1 cellular context compared by ENCODE assay signal in the genomic region with DNA sequence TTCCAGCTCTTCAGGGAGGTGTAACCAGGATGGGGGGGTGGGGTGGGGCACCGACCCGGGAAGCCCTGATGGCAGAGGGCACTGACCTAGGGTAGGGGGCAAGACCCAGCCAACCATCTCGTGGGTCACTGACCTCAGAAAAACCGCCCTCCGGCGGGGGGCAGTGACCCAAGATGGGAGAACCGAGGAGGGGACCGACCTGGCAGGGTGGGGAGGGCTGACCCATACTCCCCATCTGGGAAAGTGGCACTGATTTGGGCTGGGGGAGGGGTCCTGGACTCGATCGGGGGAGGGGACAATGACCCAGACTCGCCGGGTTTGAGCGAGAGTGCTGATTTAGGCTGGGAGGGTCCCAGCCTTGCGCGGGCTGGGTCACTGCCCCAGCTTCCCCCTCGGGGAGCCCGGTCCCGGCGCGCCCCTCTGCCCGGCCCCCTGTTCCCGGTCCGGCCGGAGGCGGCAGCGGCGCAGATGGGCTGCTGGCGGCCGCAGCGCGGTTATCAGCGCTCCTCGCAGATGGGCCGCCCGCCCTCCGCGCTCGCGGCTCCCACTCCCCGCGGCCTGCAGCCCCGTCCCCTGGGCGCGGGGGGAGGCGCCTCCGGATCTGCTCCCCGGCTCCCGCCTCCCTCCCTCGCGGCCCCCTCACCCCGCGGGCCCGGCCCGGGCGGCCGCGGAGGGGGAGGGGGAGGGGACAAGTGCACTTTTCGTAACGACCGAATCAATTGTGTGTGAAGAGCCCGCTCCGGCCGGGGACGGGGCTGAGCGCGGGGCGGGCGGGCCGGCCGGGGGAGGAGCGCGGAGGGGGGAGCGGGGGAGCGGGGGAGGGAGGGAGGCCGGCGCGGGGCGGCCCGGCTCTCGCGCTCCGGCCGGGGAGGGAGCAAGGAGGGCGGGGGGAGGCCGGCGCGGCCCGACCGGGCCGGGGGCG.
TF ChIP-seq lines count a peak whose summit lies in the region.

No MANE protein-coding gene starts in this region.

TF ChIP-seq in SK-N-SH, 30 proteins besides CTCF, POLR2A, EP300 and RAD21 (continued from another document):
- no peak for TF ChIP-seq ZBTB33 (IDR thresholded peaks at IDR 0.05; ENCODE audit: borderline replicate concordance, low read depth)
